Comparison of ENCODE assay signal across 17 cellular contexts in the genomic region with DNA sequence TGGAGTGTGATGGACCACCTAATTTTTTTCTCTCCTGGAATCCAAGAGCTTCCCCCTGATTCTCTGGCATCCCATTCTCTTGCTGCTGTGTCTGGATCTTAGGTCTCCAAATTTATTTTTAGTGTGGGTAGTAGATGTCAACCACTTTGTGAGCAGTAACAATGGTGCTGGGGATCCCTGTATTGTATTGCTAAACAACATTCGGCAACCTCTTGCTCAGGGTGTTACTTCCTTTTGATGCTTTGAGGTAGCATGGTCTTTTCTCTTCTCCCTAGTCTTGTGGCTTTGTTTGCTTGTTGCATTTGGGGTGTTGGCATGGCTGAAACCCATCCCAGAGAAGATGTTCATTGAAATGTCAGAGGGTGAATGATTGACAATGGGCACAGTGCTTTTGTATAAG.
DNase-seq lines count a peak whose midpoint lies in the region; ATAC-seq and TF ChIP-seq lines count a peak whose summit lies in the region.
"Had no signal": no experiment of that assay in that cellular context is flagged by ENCODE, and none has a peak within 500 bp of the region (broad histone marks: within the 10 kb centered on the region; RNA-seq: fewer than 3 reads in every experiment).

No MANE protein-coding gene starts in this region.

- H3K4me3 ChIP-seq in GM23338, result no peak overlapping the region
- no peak overlapping the region for H3K4me3 ChIP-seq in neural progenitor cell
- H3K4me3 ChIP-seq in endodermal cell (ENCODE audit: low read length), result no peak overlapping the region
- H3K4me3 ChIP-seq: A549; BLaER1 treated with 17β-estradiol and CSF1 and Interleukin-3, amounts not matched to agents 10 nM and 100 nM had no signal

- H3K9me3 Mint-ChIP-seq in GM23338 (no peaks in the 10 kb centered on the region), WTC11 (no peaks in the 10 kb centered on the region), neural progenitor cell (no peaks in the 10 kb centered on the region), endodermal cell (no peaks in the 10 kb centered on the region)
- H3K9me3 Mint-ChIP-seq: CD4-positive, alpha-beta T cell; CD8-positive, alpha-beta T cell had no signal

- H3K9ac ChIP-seq in neural progenitor cell (no peak overlapping the region), endodermal cell (ENCODE audit: extremely low read depth, low read length, poor library complexity, severe bottlenecking) (no peak overlapping the region)
- H3K9ac ChIP-seq: BLaER1 treated with 17β-estradiol and CSF1 and Interleukin-3, amounts not matched to agents 10 nM and 100 nM had no signal

- peaks cover 3% of the 10 kb centered on the region for H3K27me3 Mint-ChIP-seq in GM23338 (ENCODE audit: insufficient read depth, low read depth, poor library complexity)
- no peaks in the 10 kb centered on the region for H3K27me3 Mint-ChIP-seq in WTC11 (ENCODE audit: low read depth)
- H3K27me3 Mint-ChIP-seq in neural progenitor cell (ENCODE audit: insufficient read depth, low read depth), result peaks cover 2% of the 10 kb centered on the region
- H3K27me3 Mint-ChIP-seq in endodermal cell (ENCODE audit: insufficient read depth), result no peaks in the 10 kb centered on the region
- H3K27me3 Mint-ChIP-seq: CD4-positive, alpha-beta T cell had no signal

- H3K4me2 ChIP-seq in GM23338 (no peak overlapping the region), neural progenitor cell (no peak overlapping the region)
- H3K4me2 ChIP-seq: A549; BLaER1 treated with 17β-estradiol and CSF1 and Interleukin-3, amounts not matched to agents 10 nM and 100 nM had no signal

- H3K36me3 ChIP-seq in GM23338 (ENCODE audit: insufficient read depth) (no peaks in the 10 kb centered on the region), neural progenitor cell (no peaks in the 10 kb centered on the region), endodermal cell (ENCODE audit: control insufficient read depth, insufficient read depth, low read length) (no peaks in the 10 kb centered on the region)
- H3K36me3 ChIP-seq: BLaER1 treated with 17β-estradiol and CSF1 and Interleukin-3, amounts not matched to agents 10 nM and 100 nM had no signal

- ATAC-seq in GM23338 (peak; percentile 60; the same call in 2 of the 3 replicates), WTC11 (peak; percentile 76), GM18517 (IDR thresholded peaks at IDR 0.05; ENCODE audit: unreplicated experiment) (no peak)
- ATAC-seq: A549; CD8-positive, alpha-beta T cell had no signal

- H3K27ac Mint-ChIP-seq in GM23338 (no peak overlapping the region), WTC11 (no peak overlapping the region), neural progenitor cell (no peak overlapping the region), endodermal cell (no peak overlapping the region)
- H3K27ac Mint-ChIP-seq: B cell; CD4-positive, alpha-beta T cell; CD8-positive, alpha-beta T cell had no signal

- CTCF ChIA-PET in WTC11 (lab: Charles Lee), result no interaction called here

- WGBS in endodermal cell (ENCODE audit: insufficient coverage in 1 of 2, insufficient read length in 1 of 2), 2 experiments, result 86% methylated on average over 1 of the region's 1 CpG; no CpG with 5 or more reads in 1 of the 2 experiments

- H3K36me3 Mint-ChIP-seq in GM23338 (ENCODE audit: low read depth) (no peaks in the 10 kb centered on the region), WTC11 (no peaks in the 10 kb centered on the region), neural progenitor cell (no peaks in the 10 kb centered on the region), endodermal cell (ENCODE audit: low read depth) (no peaks in the 10 kb centered on the region)
- H3K36me3 Mint-ChIP-seq: CD8-positive, alpha-beta T cell had no signal

- H2AFZ ChIP-seq in GM23338 (no peak overlapping the region), neural progenitor cell (replicated peaks) (peak overlapping the region; percentile 42)

- no peak overlapping the region for H3K4me3 Mint-ChIP-seq in GM23338
- H3K4me3 Mint-ChIP-seq in WTC11, result no peak overlapping the region
- H3K4me3 Mint-ChIP-seq in neural progenitor cell, result no peak overlapping the region
- H3K4me3 Mint-ChIP-seq in endodermal cell, result no peak overlapping the region
- H3K4me3 Mint-ChIP-seq: B cell; CD4-positive, alpha-beta T cell; CD8-positive, alpha-beta T cell had no signal

- peaks cover 7% of the 10 kb centered on the region for H3K4me1 Mint-ChIP-seq in GM23338
- peaks cover 9% of the 10 kb centered on the region for H3K4me1 Mint-ChIP-seq in WTC11
- no peaks in the 10 kb centered on the region for H3K4me1 Mint-ChIP-seq in neural progenitor cell
- H3K4me1 Mint-ChIP-seq in endodermal cell, result no peaks in the 10 kb centered on the region
- H3K4me1 Mint-ChIP-seq: B cell had no signal

- TF ChIP-seq CTCF in GM23338 (conservative IDR thresholded peaks at IDR 0.05; ENCODE audit: low read depth in 2 of 2) (no peak), WTC11 (IDR thresholded peaks at IDR 0.05) (no peak), neural progenitor cell (IDR thresholded peaks at IDR 0.05) (no peak), endodermal cell (conservative IDR thresholded peaks at IDR 0.05) (no peak)

- H3K4me1 ChIP-seq in GM23338 (ENCODE audit: insufficient read depth) (0 out of 2 replicates have a peak, but pooled peaks cover 8% of the 10 kb centered on the region), neural progenitor cell (no peaks in the 10 kb centered on the region), endodermal cell (ENCODE audit: control insufficient read depth, insufficient read depth, low read length) (no peaks in the 10 kb centered on the region)
- H3K4me1 ChIP-seq: A549; BLaER1 treated with 17β-estradiol and CSF1 and Interleukin-3, amounts not matched to agents 10 nM and 100 nM; Caco-2 had no signal

- POLR2A ChIA-PET in WTC11 (lab: Charles Lee), result no interaction called here

- peak; percentile 18 for DNase-seq in GM23338 (ENCODE audit: low spot score)
- no peak for DNase-seq in WTC11 (ENCODE audit: low spot score)
- no peak for DNase-seq in neural progenitor cell (ENCODE audit: low spot score)
- DNase-seq in endodermal cell, result no peak
- DNase-seq: AML-193; Caco-2; Calu3; CD4-positive, alpha-beta T cell; CD8-positive, alpha-beta T cell; DMS79 treated with DMSO at 0.1 percent for 48 hours; GF-D8 had no signal

- H3K9me3 ChIP-seq in neural progenitor cell (ENCODE audit: low read depth) (no peaks in the 10 kb centered on the region), endodermal cell (ENCODE audit: control insufficient read depth, low read length) (no peaks in the 10 kb centered on the region)
- H3K9me3 ChIP-seq: A549; BLaER1 treated with 17β-estradiol and CSF1 and Interleukin-3, amounts not matched to agents 10 nM and 100 nM; Caco-2 had no signal

- H3K27me3 ChIP-seq in GM23338 (ENCODE audit: insufficient read depth) (no peaks in the 10 kb centered on the region), neural progenitor cell (no peaks in the 10 kb centered on the region), endodermal cell (ENCODE audit: control insufficient read depth, insufficient read depth, low read length, poor library complexity, severe bottlenecking) (no peaks in the 10 kb centered on the region)
- H3K27me3 ChIP-seq: BLaER1 treated with 17β-estradiol and CSF1 and Interleukin-3, amounts not matched to agents 10 nM and 100 nM had no signal

- no peaks in the 10 kb centered on the region for H3K79me2 ChIP-seq in GM23338 (replicated peaks; ENCODE audit: insufficient read depth)
- H3K79me2 ChIP-seq in neural progenitor cell (ENCODE audit: low read depth), result no peaks in the 10 kb centered on the region

- H3K27ac ChIP-seq in GM23338 (ENCODE audit: low read depth) (no peak overlapping the region), neural progenitor cell (no peak overlapping the region), endodermal cell (ENCODE audit: low read depth, low read length) (no peak overlapping the region)
- H3K27ac ChIP-seq: 22Rv1; A549; BLaER1 treated with 17β-estradiol and CSF1 and Interleukin-3, amounts not matched to agents 10 nM and 100 nM; C4-2B had no signal

- H3F3A ChIP-seq in GM23338 (replicated peaks; ENCODE audit: low read depth), result no peaks in the 10 kb centered on the region
- H3F3A ChIP-seq in neural progenitor cell (ENCODE audit: low read depth), result no peaks in the 10 kb centered on the region

- no peaks in the 10 kb centered on the region for H4K20me1 ChIP-seq in GM23338 (replicated peaks; ENCODE audit: insufficient read depth)
- H4K20me1 ChIP-seq in neural progenitor cell (ENCODE audit: low read depth), result no peaks in the 10 kb centered on the region
- H4K20me1 ChIP-seq: BLaER1 treated with 17β-estradiol and CSF1 and Interleukin-3, amounts not matched to agents 10 nM and 100 nM had no signal

- no peaks in the 10 kb centered on the region for H3K9me2 ChIP-seq in GM23338 (ENCODE audit: insufficient read depth)

TF ChIP-seq in GM23338, 12 proteins besides CTCF, POLR2A, EP300 and RAD21 (continues in another document):
- no peak for TF ChIP-seq STAT1 (IDR thresholded peaks at IDR 0.05; ENCODE audit: unreplicated experiment)

TF ChIP-seq in WTC11, 78 proteins besides CTCF, POLR2A, EP300 and RAD21:
- TF ChIP-seq ZNF263 (CRISPR knock-in tag; IDR thresholded peaks at IDR 0.05; ENCODE audit: low read depth), result no peak
TF ChIP-seq in WTC11: peak in this region for 0.
